ENCODE assay signal across 8 cellular contexts in genomic region chr3:170869645-170870593, GRCh38. TPM values are rescaled to one million over a fixed set of nuclear protein-coding genes. Genes with fewer than 3 reads are reported as not detected.
DNase-seq lines count a peak whose midpoint lies in the region; ATAC-seq and TF ChIP-seq lines count a peak whose summit lies in the region.

RPL22L1 (minus strand) TSS chr3:170870195; CDS start chr3:170870167, 28 bp downstream.

- H3K9me3 ChIP-seq in HUES48 (ENCODE audit: control insufficient read depth, insufficient read depth, low read length) (no peaks in the 10 kb centered on the region), mucosa of stomach (ENCODE audit: control insufficient read depth, low read length) (no peaks in the 10 kb centered on the region)

- DNase-seq in CD14-positive monocyte (ENCODE audit: low spot score) (peak; percentile 95), epithelial cell of esophagus (ENCODE audit: low read depth) (peak; percentile 95), COR-L47 (lab: John Stamatoyannopoulos, UW) (no peak)
- peak; percentile 88 for DNase-seq in activated CD8-positive, alpha-beta memory T cell treated with anti-CD3 and anti-CD28 coated beads for 4 hours (ENCODE audit: low read depth in 2 of 2)
- peak; percentile 84 for DNase-seq in stimulated activated CD8-positive, alpha-beta memory T cell treated with anti-CD3 and anti-CD28 coated beads, Interleukin-7, amount 100 ng/mL, for 24 hours (ENCODE audit: low read depth)

- intact Hi-C loops in CD14-positive monocyte (cut with micrococcal nuclease) = no loop called here

- peak within 1 kb of the TSS; percentile 83 to 99 for H3K4me3 Mint-ChIP-seq in CD14-positive monocyte

- H3K27me3 ChIP-seq in HUES48 (ENCODE audit: control insufficient read depth, insufficient read depth, low read length) (no peaks in the 10 kb centered on the region), mucosa of stomach (ENCODE audit: control insufficient read depth, insufficient read depth, low read length) (no peaks in the 10 kb centered on the region)

- H3K36me3 ChIP-seq in HUES48 (ENCODE audit: control insufficient read depth, insufficient read depth, low read length) (peaks cover 40% of the 10 kb centered on the region), mucosa of stomach (ENCODE audit: control insufficient read depth, insufficient read depth, low read length) (no peaks in the 10 kb centered on the region)

- TF ChIP-seq CTCF in CD14-positive monocyte (IDR thresholded peaks at IDR 0.05) (no peak), epithelial cell of esophagus (IDR thresholded peaks at IDR 0.05; ENCODE audit: insufficient read depth, low read depth, low read length, missing control alignments) (peak; percentile 9)

- peak within 1 kb of the TSS; percentile 95 for H3K9ac ChIP-seq in HUES48 (ENCODE audit: low read depth, low read length)
- peak within 1 kb of the TSS; percentile 95 for H3K9ac ChIP-seq in mucosa of stomach (ENCODE audit: low read length)

- peak within 1 kb of the TSS; percentile 97 to 100 (median 99) for H3K27ac Mint-ChIP-seq in CD14-positive monocyte

- no peaks in the 10 kb centered on the region for H3K9me3 Mint-ChIP-seq in CD14-positive monocyte

- H3K4me3 ChIP-seq in HUES48 (ENCODE audit: low read depth, low read length) (peak within 1 kb of the TSS; percentile 79), epithelial cell of esophagus (ENCODE audit: low read length) (peak within 1 kb of the TSS; percentile 99), mucosa of stomach (ENCODE audit: low read length) (peak within 1 kb of the TSS; percentile 93)

- H3K36me3 Mint-ChIP-seq in CD14-positive monocyte = peaks cover 18 to 26% of the 10 kb centered on the region in 2 donors

- ATAC-seq in GM21367 (IDR thresholded peaks at IDR 0.05; ENCODE audit: unreplicated experiment) = peak; percentile 95

- no peaks in the 10 kb centered on the region for H3K4me1 ChIP-seq in HUES48 (ENCODE audit: control insufficient read depth, insufficient read depth, low read length)
- peaks cover 5% of the 10 kb centered on the region for H3K4me1 ChIP-seq in mucosa of stomach (ENCODE audit: control insufficient read depth, insufficient read depth, low read length)

- peaks cover 0 to 1% (median 0%) of the 10 kb centered on the region in 3 donors for H3K27me3 Mint-ChIP-seq in CD14-positive monocyte (ENCODE audit: low read depth in 3 of 3)

- peak within 1 kb of the TSS; percentile 90 for H3K27ac ChIP-seq in HUES48 (ENCODE audit: low read depth, low read length)

- peaks cover 23% of the 10 kb centered on the region for H3K4me1 Mint-ChIP-seq in CD14-positive monocyte

RNA-seq across cellular contexts. Expression of gene RPL22L1, which starts in this region (rescaled TPM):
- 10 to 100 TPM; 26.8 to 37.4 TPM for polyA plus RNA-seq in CD14-positive monocyte
